10 cellular contexts compared by ENCODE assay signal in genomic region chr1:26318338-26319064, GRCh38. TPM values are rescaled to one million over a fixed set of nuclear protein-coding genes. Genes with fewer than 3 reads are reported as not detected.
DNase-seq lines count a peak whose midpoint lies in the region; ATAC-seq and TF ChIP-seq lines count a peak whose summit lies in the region.
"Had no signal": no experiment of that assay in that cellular context is flagged by ENCODE, and none has a peak within 500 bp of the region (broad histone marks: within the 10 kb centered on the region; RNA-seq: fewer than 3 reads in every experiment).

No MANE protein-coding gene starts in this region.

- no peaks in the 10 kb centered on the region for H3K9me3 ChIP-seq in CD8-positive, alpha-beta T cell (ENCODE audit: low read length)
- H3K9me3 ChIP-seq in Karpas-422 (ENCODE audit: low read length): no peaks in the 10 kb centered on the region
- no peaks in the 10 kb centered on the region for H3K9me3 ChIP-seq in osteoblast (ENCODE audit: low read depth, low read length)
- H3K9me3 ChIP-seq: body of pancreas had no signal

- intact Hi-C loops in CD8-positive, alpha-beta T cell (cut with DNase I, micrococcal nuclease): loop anchor here in 1 of 2 experiments (5.0 kb wide), 1 partner anchor 914 kb away; the partner anchor contains the start of gene WDTC1

- H3K79me2 ChIP-seq in Karpas-422 (ENCODE audit: low read length): peaks cover 10% of the 10 kb centered on the region
- H3K79me2 ChIP-seq in osteoblast (ENCODE audit: insufficient read depth, low read length): no peaks in the 10 kb centered on the region

- CTCF ChIA-PET in CD8-positive, alpha-beta T cell (lab: Charles Lee): interaction anchor here (0.6 to 27.4 kb wide), 15 partner anchors 11 to 173 kb away, joined by 3 to 844 read pairs (median 4); partner anchors contain the start of genes CEP85, SH3BGRL3 and UBXN11

- peaks cover 74% of the 10 kb centered on the region for H3K4me1 Mint-ChIP-seq in CD8-positive, alpha-beta T cell (ENCODE audit: low read depth)
- H3K4me1 Mint-ChIP-seq in activated naive CD8-positive, alpha-beta T cell treated with anti-CD3 and anti-CD28 coated beads, Interleukin-2, amount 10 ng/mL, durations not matched to agents 7 days and 5 days: peaks cover 51% of the 10 kb centered on the region

- no peak for ATAC-seq in CD8-positive, alpha-beta T cell
- ATAC-seq in activated naive CD8-positive, alpha-beta T cell treated with anti-CD3 and anti-CD28 coated beads, Interleukin-2, amount 10 ng/mL, durations not matched to agents 7 days and 5 days (ENCODE audit: low read depth): no peak
- ATAC-seq in GM21423 (IDR thresholded peaks at IDR 0.05; ENCODE audit: unreplicated experiment): no peak
- ATAC-seq in HG03097 (IDR thresholded peaks at IDR 0.05; ENCODE audit: low FRiP score, unreplicated experiment): no peak
- ATAC-seq: body of pancreas had no signal

- in situ Hi-C loops in GM13976 (cut with MboI; ENCODE audit: low sequenced_read_pairs, unreplicated experiment): no loop called here

- H3K36me3 Mint-ChIP-seq in CD8-positive, alpha-beta T cell: peaks cover 54% of the 10 kb centered on the region
- H3K36me3 Mint-ChIP-seq in activated naive CD8-positive, alpha-beta T cell treated with anti-CD3 and anti-CD28 coated beads, Interleukin-2, amount 10 ng/mL, durations not matched to agents 7 days and 5 days: peaks cover 43% of the 10 kb centered on the region

- POLR2A ChIA-PET in CD8-positive, alpha-beta T cell (lab: Charles Lee): interaction anchor here (0.7 to 17.6 kb wide), 14 partner anchors 9 to 116 kb away, joined by 3 to 666 read pairs (median 4); partner anchors contain the start of genes CEP85, DHDDS, SH3BGRL3 and UBXN11
- POLR2A ChIA-PET in activated naive CD8-positive, alpha-beta T cell treated with anti-CD3 and anti-CD28 coated beads, Interleukin-2, amount 10 ng/mL, durations not matched to agents 7 days and 5 days (lab: Charles Lee): interaction anchor here (0.6 to 24.2 kb wide), 11 partner anchors 10 to 74 kb away, joined by 3 to 1079 read pairs (median 6); partner anchors contain the start of genes SH3BGRL3 and UBXN11

- no peak for TF ChIP-seq CTCF in CD8-positive, alpha-beta T cell (IDR thresholded peaks at IDR 0.05)
- TF ChIP-seq CTCF in osteoblast (IDR thresholded peaks at IDR 0.05; ENCODE audit: extremely low read depth, low read depth, low read length) (no peak), GM13976 (IDR thresholded peaks at IDR 0.05; ENCODE audit: borderline replicate concordance, control extremely low read depth, extremely low read depth, insufficient read depth, missing control alignments) (no peak)

- no peaks in the 10 kb centered on the region for H3K9me3 Mint-ChIP-seq in CD8-positive, alpha-beta T cell
- H3K9me3 Mint-ChIP-seq in activated naive CD8-positive, alpha-beta T cell treated with anti-CD3 and anti-CD28 coated beads, Interleukin-2, amount 10 ng/mL, durations not matched to agents 7 days and 5 days: no peaks in the 10 kb centered on the region

- H3K9me2 ChIP-seq in Karpas-422 (replicated peaks; ENCODE audit: insufficient read depth, low read length): no peaks in the 10 kb centered on the region

- H4K20me1 ChIP-seq in Karpas-422 (ENCODE audit: insufficient read depth, low read depth, low read length): no peaks in the 10 kb centered on the region
- H4K20me1 ChIP-seq in osteoblast (ENCODE audit: insufficient read depth, low read length): no peaks in the 10 kb centered on the region

- peak overlapping the region; percentile 87 for H3K4me3 ChIP-seq in CD8-positive, alpha-beta T cell (ENCODE audit: low read depth, low read length)
- H3K4me3 ChIP-seq in Karpas-422 (ENCODE audit: low read length) (peak overlapping the region; percentile 80), osteoblast (ENCODE audit: insufficient read depth, low read length) (no peak overlapping the region)
- H3K4me3 ChIP-seq: body of pancreas had no signal

- peak overlapping the region; percentile 91 for H3K4me3 Mint-ChIP-seq in CD8-positive, alpha-beta T cell
- peak overlapping the region; percentile 94 for H3K4me3 Mint-ChIP-seq in activated naive CD8-positive, alpha-beta T cell treated with anti-CD3 and anti-CD28 coated beads, Interleukin-2, amount 10 ng/mL, durations not matched to agents 7 days and 5 days

- peak in 3 of 7 experiments; percentile 30 to 65 (median 34) for DNase-seq in CD8-positive, alpha-beta T cell
- DNase-seq in Karpas-422 (peak; percentile 63), osteoblast (ENCODE audit: insufficient read length, low spot score, missing footprints) (peak; percentile 52), NCI-H1436 (lab: John Stamatoyannopoulos, UW) (no peak), GM13976 (ENCODE audit: low spot score) (no peak)
- DNase-seq in activated naive CD8-positive, alpha-beta T cell treated with anti-CD3 and anti-CD28 coated beads, Interleukin-2, amount 10 ng/mL, durations not matched to agents 7 days and 5 days: no peak
- DNase-seq: SHP77 treated with DMSO at 0.1 percent for 48 hours had no signal

- H3K27ac ChIP-seq in CD8-positive, alpha-beta T cell (ENCODE audit: low read depth, low read length): peak overlapping the region; percentile 54
- peak overlapping the region; percentile 87 for H3K27ac ChIP-seq in Karpas-422 (ENCODE audit: low read length)
- H3K27ac ChIP-seq in osteoblast (ENCODE audit: low read depth, low read length): no peak overlapping the region

- H3K27me3 Mint-ChIP-seq in CD8-positive, alpha-beta T cell (ENCODE audit: low read depth): no peaks in the 10 kb centered on the region
- H3K27me3 Mint-ChIP-seq in activated naive CD8-positive, alpha-beta T cell treated with anti-CD3 and anti-CD28 coated beads, Interleukin-2, amount 10 ng/mL, durations not matched to agents 7 days and 5 days: no peaks in the 10 kb centered on the region

- no peaks in the 10 kb centered on the region for H3K27me3 ChIP-seq in CD8-positive, alpha-beta T cell (ENCODE audit: insufficient read depth, low read length)
- H3K27me3 ChIP-seq in Karpas-422 (ENCODE audit: low read length): no peaks in the 10 kb centered on the region
- H3K27me3 ChIP-seq in osteoblast (ENCODE audit: insufficient read depth, low read length): peaks cover 7% of the 10 kb centered on the region
- H3K27me3 ChIP-seq: body of pancreas had no signal

- H2AFZ ChIP-seq in Karpas-422 (ENCODE audit: low read length): no peak overlapping the region
- peak overlapping the region; percentile 3 for H2AFZ ChIP-seq in osteoblast (ENCODE audit: low read length)

- peaks cover 69% of the 10 kb centered on the region for H3K4me1 ChIP-seq in CD8-positive, alpha-beta T cell (ENCODE audit: insufficient read depth, low read length)
- peaks cover 75% of the 10 kb centered on the region for H3K4me1 ChIP-seq in Karpas-422 (ENCODE audit: low read length)
- peaks cover 5% of the 10 kb centered on the region for H3K4me1 ChIP-seq in osteoblast (ENCODE audit: insufficient read depth, low read length)

- H3K4me2 ChIP-seq in Karpas-422 (ENCODE audit: low read depth, low read length, poor library complexity, severe bottlenecking) (peak overlapping the region; percentile 89), osteoblast (ENCODE audit: insufficient read depth, low read length) (no peak overlapping the region)

- H3K9ac ChIP-seq in Karpas-422 (ENCODE audit: low read length): peak overlapping the region; percentile 87

- peaks cover 21% of the 10 kb centered on the region for H3K36me3 ChIP-seq in CD8-positive, alpha-beta T cell (ENCODE audit: insufficient read depth, low read length)
- H3K36me3 ChIP-seq in Karpas-422 (ENCODE audit: insufficient read depth, low read length): peaks cover 7% of the 10 kb centered on the region; the same call in 1 of the 2 replicates
- H3K36me3 ChIP-seq in osteoblast (ENCODE audit: insufficient read depth, low read length): no peaks in the 10 kb centered on the region

- peak overlapping the region; percentile 90 for H3K27ac Mint-ChIP-seq in CD8-positive, alpha-beta T cell
- H3K27ac Mint-ChIP-seq in activated naive CD8-positive, alpha-beta T cell treated with anti-CD3 and anti-CD28 coated beads, Interleukin-2, amount 10 ng/mL, durations not matched to agents 7 days and 5 days: peak overlapping the region; percentile 83

RNA-seq across cellular contexts. Expression of gene CD52, which starts 0.7 kb away (rescaled TPM):
- total RNA-seq in CD8-positive, alpha-beta T cell: 100 to 1,000 TPM; 285 to 289 TPM
- 614 and 735 TPM in 2 replicates for total RNA-seq in Karpas-422 (2014; rRNA removed; shearing (Covaris generic); ENCODE audit: low replicate concordance)
- 1,000 to 10,000 TPM; 1,078 to 1,088 TPM for total RNA-seq in activated naive CD8-positive, alpha-beta T cell treated with anti-CD3 and anti-CD28 coated beads, Interleukin-2, amount 10 ng/mL, durations not matched to agents 7 days and 5 days
- total RNA-seq in osteoblast: not detected in 2 replicates
- total RNA-seq: body of pancreas had no signal

RNA-seq across cellular contexts. Expression of gene UBXN11, which starts 12.1 kb away (rescaled TPM):
- total RNA-seq in CD8-positive, alpha-beta T cell: 10 to 100 TPM; 28.6 to 33.8 TPM
- total RNA-seq in Karpas-422 (2014; rRNA removed; shearing (Covaris generic); ENCODE audit: low replicate concordance): 20.7 and 56.0 TPM in 2 replicates
- 10 to 100 TPM; 60.5 to 64.1 TPM for total RNA-seq in activated naive CD8-positive, alpha-beta T cell treated with anti-CD3 and anti-CD28 coated beads, Interleukin-2, amount 10 ng/mL, durations not matched to agents 7 days and 5 days
- total RNA-seq in osteoblast: 5.8 and 6.2 TPM in 2 replicates

RNA-seq across cellular contexts. Expression of gene CRYBG2, which starts 35.4 kb away (rescaled TPM):
- 1 to 10 TPM in 1 of 2 experiments, under 1 TPM in 1; 0.33 to 1.0 TPM for total RNA-seq in CD8-positive, alpha-beta T cell
- 1.3 TPM in 1 of 2 replicates, not detected in the other for total RNA-seq in Karpas-422 (2014; rRNA removed; shearing (Covaris generic); ENCODE audit: low replicate concordance)
- total RNA-seq in activated naive CD8-positive, alpha-beta T cell treated with anti-CD3 and anti-CD28 coated beads, Interleukin-2, amount 10 ng/mL, durations not matched to agents 7 days and 5 days: 10 to 100 TPM in 1 of 2 experiments, 1 to 10 TPM in 1; 7.9 to 10.3 TPM
- not detected in 2 replicates for total RNA-seq in osteoblast

RNA-seq across cellular contexts. Expression of gene SH3BGRL3, which starts 38.6 kb away (rescaled TPM):
- total RNA-seq in CD8-positive, alpha-beta T cell: 100 to 1,000 TPM; 187 to 191 TPM
- 108 and 143 TPM in 2 replicates for total RNA-seq in Karpas-422 (2014; rRNA removed; shearing (Covaris generic); ENCODE audit: low replicate concordance)
- 100 to 1,000 TPM; 531 to 542 TPM for total RNA-seq in activated naive CD8-positive, alpha-beta T cell treated with anti-CD3 and anti-CD28 coated beads, Interleukin-2, amount 10 ng/mL, durations not matched to agents 7 days and 5 days
- total RNA-seq in osteoblast: 29.2 and 30.8 TPM in 2 replicates

RNA-seq across cellular contexts. Expression of gene ZNF683, which starts 54.0 kb away (rescaled TPM):
- 10 to 100 TPM in 1 of 2 experiments, 1 to 10 TPM in 1; 8.4 to 10.9 TPM for total RNA-seq in CD8-positive, alpha-beta T cell
- not detected in 2 replicates for total RNA-seq in Karpas-422 (2014; rRNA removed; shearing (Covaris generic); ENCODE audit: low replicate concordance)
- total RNA-seq in activated naive CD8-positive, alpha-beta T cell treated with anti-CD3 and anti-CD28 coated beads, Interleukin-2, amount 10 ng/mL, durations not matched to agents 7 days and 5 days: 1 to 10 TPM; 9.3 to 9.9 TPM
- not detected in 2 replicates for total RNA-seq in osteoblast
- total RNA-seq: body of pancreas had no signal

Comparison
In these comparisons a context has a peak if more than half of its experiments do, and no peak if none do; other contexts are left out.
1. DNase-seq: peak in Karpas-422 (single experiment) and osteoblast (single experiment); none in activated naive CD8-positive, alpha-beta T cell treated with anti-CD3 and anti-CD28 coated beads, Interleukin-2, amount 10 ng/mL, durations not matched to agents 7 days and 5 days (single experiment), NCI-H1436 (single experiment) and GM13976 (single experiment).
2. RNA of gene CD52, which starts 0.7 kb away (total RNA-seq): 1,078 to 1,088 TPM in activated naive CD8-positive, alpha-beta T cell treated with anti-CD3 and anti-CD28 coated beads, Interleukin-2, amount 10 ng/mL, durations not matched to agents 7 days and 5 days, 614 to 735 TPM in Karpas-422 and 285 to 289 TPM in CD8-positive, alpha-beta T cell; not detected in osteoblast; every median in the first group is over 100 times any median in the second.